Comparison of ENCODE assay signal across 14 cellular contexts in the genomic region with DNA sequence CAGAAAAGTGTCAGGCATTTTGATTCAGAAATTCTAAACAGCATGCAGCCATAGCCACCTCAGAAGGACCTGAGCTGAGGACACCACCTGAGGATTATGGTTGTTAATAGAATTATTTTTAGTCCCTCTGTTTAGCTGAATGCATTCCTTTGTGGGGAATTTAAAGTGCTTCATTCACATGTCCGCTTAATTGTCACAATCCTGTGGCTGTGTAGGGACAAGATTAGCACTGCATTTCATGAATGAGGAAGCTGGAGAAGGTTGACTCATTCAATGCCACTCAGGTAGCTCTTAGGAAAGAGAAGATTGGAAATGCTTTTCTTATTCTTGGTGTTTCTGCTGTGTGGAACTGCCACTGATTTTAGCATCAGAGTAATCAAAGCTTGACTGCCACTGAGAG. TPM values are rescaled to one million over a fixed set of nuclear protein-coding genes. Genes with fewer than 3 reads are reported as not detected.
DNase-seq lines count a peak whose midpoint lies in the region; ATAC-seq, FAIRE-seq and TF ChIP-seq lines count a peak whose summit lies in the region.
"Had no signal": no experiment of that assay in that cellular context is flagged by ENCODE, and none has a peak within 500 bp of the region (broad histone marks: within the 10 kb centered on the region; RNA-seq: fewer than 3 reads in every experiment).

No MANE protein-coding gene starts in this region.

- no peaks in the 10 kb centered on the region for H3K36me3 Mint-ChIP-seq in astrocyte (ENCODE audit: low read depth, unreplicated experiment)
- no peaks in the 10 kb centered on the region for H3K36me3 Mint-ChIP-seq in mesothelial cell of epicardium
- H3K36me3 Mint-ChIP-seq: CD14-positive monocyte had no signal

- H3K27ac Mint-ChIP-seq in astrocyte (ENCODE audit: unreplicated experiment) = peak overlapping the region; percentile 44
- peak overlapping the region; percentile 91 for H3K27ac Mint-ChIP-seq in mesothelial cell of epicardium
- H3K27ac Mint-ChIP-seq: stimulated activated naive CD8-positive, alpha-beta T cell treated with anti-CD3 and anti-CD28 coated beads, Interleukin-15, Interleukin-2, amounts not matched to agents 100 ng/mL and 50 ng/mL, for 24 hours had no signal

- H3K4me3 Mint-ChIP-seq in astrocyte (ENCODE audit: unreplicated experiment) (no peak overlapping the region), mesothelial cell of epicardium (no peak overlapping the region)
- H3K4me3 Mint-ChIP-seq: CD14-positive monocyte; stimulated activated naive CD8-positive, alpha-beta T cell treated with anti-CD3 and anti-CD28 coated beads, Interleukin-15, Interleukin-2, amounts not matched to agents 100 ng/mL and 50 ng/mL, for 24 hours had no signal

- no peak overlapping the region for H3K27ac ChIP-seq in BLaER1 treated with 17β-estradiol and CSF1 and Interleukin-3, amounts not matched to agents 10 nM and 100 nM
- H3K27ac ChIP-seq in astrocyte (ENCODE audit: low read depth, low read length) = no peak overlapping the region
- H3K27ac ChIP-seq in sigmoid colon = peak overlapping the region in 1 of 4 donors; percentile 22
- no peak overlapping the region for H3K27ac ChIP-seq in small intestine (ENCODE audit: low read depth in 1 of 2, low read length in 1 of 2)
- peak overlapping the region in 1 of 2 donors; percentile 25 for H3K27ac ChIP-seq in aorta (ENCODE audit: low read depth in 1 of 2, low read length in 2 of 2)

- peak; percentile 43 for FAIRE-seq in astrocyte (lab: Jason Lieb, UNC)
- FAIRE-seq in small intestine (lab: Jason Lieb, UNC) = no peak

- no peaks in the 10 kb centered on the region for H3K9me3 ChIP-seq in BLaER1 treated with 17β-estradiol and CSF1 and Interleukin-3, amounts not matched to agents 10 nM and 100 nM (replicated peaks in 1 of 11)
- H3K9me3 ChIP-seq in astrocyte (ENCODE audit: insufficient read depth, low read depth, low read length) (no peaks in the 10 kb centered on the region), sigmoid colon (no peaks in the 10 kb centered on the region), small intestine (ENCODE audit: control insufficient read depth, low read depth) (no peaks in the 10 kb centered on the region), aorta (ENCODE audit: control insufficient read depth, low read length) (no peaks in the 10 kb centered on the region)
- H3K9me3 ChIP-seq: esophagus muscularis mucosa had no signal

- H3K79me2 ChIP-seq in astrocyte (ENCODE audit: insufficient read depth, low read length) = no peaks in the 10 kb centered on the region

- 60 to 66% methylated on average over 1 of the region's 1 CpG for WGBS in sigmoid colon, 2 donors
- 64 to 83% (median 80%) methylated on average over 1 of the region's 1 CpG for WGBS in small intestine, 3 donors
- 38 to 42% methylated on average over 1 of the region's 1 CpG for WGBS in aorta, 2 donors

- H3K4me1 Mint-ChIP-seq in astrocyte (ENCODE audit: low read depth, unreplicated experiment) = peaks cover 20% of the 10 kb centered on the region
- peaks cover 62% of the 10 kb centered on the region for H3K4me1 Mint-ChIP-seq in mesothelial cell of epicardium
- H3K4me1 Mint-ChIP-seq: CD14-positive monocyte had no signal

- H2AFZ ChIP-seq in astrocyte (ENCODE audit: low read depth, low read length) = no peak overlapping the region

- DNase-seq in LoVo (ENCODE audit: low spot score) = peak; percentile 63
- peak; percentile 52 for DNase-seq in astrocyte (ENCODE audit: low read depth)
- no peak for DNase-seq in mesothelial cell of epicardium (ENCODE audit: low spot score in 2 of 2, unreplicated experiment in 2 of 2)
- no peak for DNase-seq in sigmoid colon
- DNase-seq in HPDE6-E6E7 (ENCODE audit: extremely low spot score) = no peak
- DNase-seq in small intestine = no peak
- DNase-seq in aorta = no peak
- DNase-seq: NCI-H748 treated with DMSO at 0.1 percent for 48 hours; occipital lobe; stimulated activated CD4-positive, alpha-beta T cell treated with anti-CD3 and anti-CD28 coated beads, Interleukin-2, amount 100 ng/mL, for 48 hours had no signal

- H3K4me2 ChIP-seq in BLaER1 treated with 17β-estradiol and CSF1 and Interleukin-3, amounts not matched to agents 10 nM and 100 nM = peak overlapping the region; percentile 5 to 80 (median 69); a peak in 16 of 22 replicates
- peak overlapping the region; percentile 28 for H3K4me2 ChIP-seq in astrocyte (ENCODE audit: low read length)

- H3K27me3 ChIP-seq in BLaER1 treated with 17β-estradiol and CSF1 and Interleukin-3, amounts not matched to agents 10 nM and 100 nM = no peaks in the 10 kb centered on the region
- H3K27me3 ChIP-seq in astrocyte (ENCODE audit: insufficient read depth, low read length) (no peaks in the 10 kb centered on the region), sigmoid colon (no peaks in the 10 kb centered on the region), small intestine (ENCODE audit: control insufficient read depth in 2 of 2, insufficient read depth in 2 of 2, low read length in 2 of 2) (no peaks in the 10 kb centered on the region), aorta (ENCODE audit: control insufficient read depth in 1 of 2, insufficient read depth in 2 of 2, low read length in 1 of 2) (no peaks in the 10 kb centered on the region)
- H3K27me3 ChIP-seq: esophagus muscularis mucosa had no signal

- no peaks in the 10 kb centered on the region for H3K27me3 Mint-ChIP-seq in astrocyte (ENCODE audit: low read depth, unreplicated experiment)
- H3K27me3 Mint-ChIP-seq in mesothelial cell of epicardium (ENCODE audit: low read depth) = no peaks in the 10 kb centered on the region

- TF ChIP-seq CTCF in astrocyte (IDR thresholded peaks at IDR 0.05; ENCODE audit: insufficient read depth, low read depth, low read length) (no peak), mesothelial cell of epicardium (IDR thresholded peaks at IDR 0.05; ENCODE audit: unreplicated experiment) (no peak), sigmoid colon (IDR thresholded peaks at IDR 0.05) (no peak)

- H3K9me3 Mint-ChIP-seq in astrocyte (ENCODE audit: unreplicated experiment) = no peaks in the 10 kb centered on the region
- no peaks in the 10 kb centered on the region for H3K9me3 Mint-ChIP-seq in mesothelial cell of epicardium
- H3K9me3 Mint-ChIP-seq: CD14-positive monocyte; stimulated activated naive CD8-positive, alpha-beta T cell treated with anti-CD3 and anti-CD28 coated beads, Interleukin-15, Interleukin-2, amounts not matched to agents 100 ng/mL and 50 ng/mL, for 24 hours had no signal

- no peaks in the 10 kb centered on the region for H4K20me1 ChIP-seq in BLaER1 treated with 17β-estradiol and CSF1 and Interleukin-3, amounts not matched to agents 10 nM and 100 nM
- no peaks in the 10 kb centered on the region for H4K20me1 ChIP-seq in astrocyte (ENCODE audit: insufficient read depth, low read length)

- no peak for TF ChIP-seq EP300 in sigmoid colon (IDR thresholded peaks at IDR 0.05)

- H3K4me3 ChIP-seq in BLaER1 treated with 17β-estradiol and CSF1 and Interleukin-3, amounts not matched to agents 10 nM and 100 nM = no peak overlapping the region
- H3K4me3 ChIP-seq in astrocyte (ENCODE audit: insufficient read depth, low read depth, low read length) = no peak overlapping the region
- H3K4me3 ChIP-seq in sigmoid colon = no peak overlapping the region
- H3K4me3 ChIP-seq in small intestine (ENCODE audit: low read depth in 1 of 2, low read length in 2 of 2) = no peak overlapping the region
- H3K4me3 ChIP-seq in aorta (ENCODE audit: low read length in 2 of 2) = no peak overlapping the region
- H3K4me3 ChIP-seq: esophagus muscularis mucosa had no signal

- no peak for TF ChIP-seq POLR2A in sigmoid colon (IDR thresholded peaks at IDR 0.05)

- H3K9ac ChIP-seq in BLaER1 treated with 17β-estradiol and CSF1 and Interleukin-3, amounts not matched to agents 10 nM and 100 nM = no peak overlapping the region
- no peak overlapping the region for H3K9ac ChIP-seq in astrocyte (ENCODE audit: low read length)

- H3K36me3 ChIP-seq in BLaER1 treated with 17β-estradiol and CSF1 and Interleukin-3, amounts not matched to agents 10 nM and 100 nM = no peaks in the 10 kb centered on the region
- H3K36me3 ChIP-seq in astrocyte (ENCODE audit: insufficient read depth, low read length) (no peaks in the 10 kb centered on the region), sigmoid colon (no peaks in the 10 kb centered on the region), small intestine (ENCODE audit: control insufficient read depth in 2 of 2, insufficient read depth in 2 of 2, low read length in 2 of 2) (no peaks in the 10 kb centered on the region), aorta (ENCODE audit: control insufficient read depth in 1 of 2, insufficient read depth in 2 of 2, low read length in 1 of 2) (no peaks in the 10 kb centered on the region)
- H3K36me3 ChIP-seq: esophagus muscularis mucosa had no signal

- peaks cover 9 to 28% (median 19%) of the 10 kb centered on the region in 10 experiments for H3K4me1 ChIP-seq in BLaER1 treated with 17β-estradiol and CSF1 and Interleukin-3, amounts not matched to agents 10 nM and 100 nM
- H3K4me1 ChIP-seq in astrocyte (ENCODE audit: insufficient read depth, low read length) (peaks cover 15% of the 10 kb centered on the region), sigmoid colon (peaks cover 0 to 30% (median 21%) of the 10 kb centered on the region in 4 donors), small intestine (ENCODE audit: control insufficient read depth in 2 of 2, insufficient read depth in 1 of 2, low read depth in 1 of 2, low read length in 1 of 2) (peaks cover 0 to 4% of the 10 kb centered on the region in 2 donors), aorta (ENCODE audit: control insufficient read depth in 1 of 2, insufficient read depth in 2 of 2, low read length in 2 of 2) (peaks cover 0 to 2% of the 10 kb centered on the region in 2 donors)

- intact Hi-C loops in sigmoid colon (cut with DNase I) = no loop called here
- intact Hi-C loops in aorta (cut with DNase I) = loop anchor here in 1 of 2 donors (10.0 kb wide), 1 partner anchor 481 kb away; a partner anchor contains a TSS

- ATAC-seq in aorta (ENCODE audit: low FRiP score) = no peak

RNA-seq across cellular contexts. Expression of a gene that starts 42.0 kb away (rescaled TPM):
- total RNA-seq in astrocyte = 48.4 and 56.9 TPM in 2 replicates
- 63.9 to 66.6 TPM (median 65.7 TPM) in 3 replicates for total RNA-seq in mesothelial cell of epicardium
- 10 to 100 TPM; 12.7 to 40.0 (median 29.5) TPM for total RNA-seq in sigmoid colon
- polyA plus RNA-seq in sigmoid colon = 10 to 100 TPM in 2 of 3 donors, 1 to 10 TPM in 1; 9.7 to 20.3 (median 10.8) TPM
- 10 to 100 TPM in 2 of 3 donors, 1 to 10 TPM in 1; 10.0 to 21.1 (median 12.3) TPM for polyA plus RNA-seq in small intestine
- total RNA-seq in aorta = 10 to 100 TPM; 38.6 to 42.5 TPM
- polyA plus RNA-seq in aorta = 10 to 100 TPM in 1 of 2 donors, 1 to 10 TPM in 1; 3.8 to 17.8 TPM

Comparison
In these comparisons a context has a peak if more than half of its experiments do, and no peak if none do; other contexts are left out.
1. DNase-seq: peak in LoVo (single experiment) and astrocyte (single experiment); none in mesothelial cell of epicardium (0 of 2), sigmoid colon (single experiment), HPDE6-E6E7 (single experiment), small intestine (single experiment) and aorta (0 of 2).